Comparison of ENCODE assay signal across 8 cellular contexts in the genomic region with DNA sequence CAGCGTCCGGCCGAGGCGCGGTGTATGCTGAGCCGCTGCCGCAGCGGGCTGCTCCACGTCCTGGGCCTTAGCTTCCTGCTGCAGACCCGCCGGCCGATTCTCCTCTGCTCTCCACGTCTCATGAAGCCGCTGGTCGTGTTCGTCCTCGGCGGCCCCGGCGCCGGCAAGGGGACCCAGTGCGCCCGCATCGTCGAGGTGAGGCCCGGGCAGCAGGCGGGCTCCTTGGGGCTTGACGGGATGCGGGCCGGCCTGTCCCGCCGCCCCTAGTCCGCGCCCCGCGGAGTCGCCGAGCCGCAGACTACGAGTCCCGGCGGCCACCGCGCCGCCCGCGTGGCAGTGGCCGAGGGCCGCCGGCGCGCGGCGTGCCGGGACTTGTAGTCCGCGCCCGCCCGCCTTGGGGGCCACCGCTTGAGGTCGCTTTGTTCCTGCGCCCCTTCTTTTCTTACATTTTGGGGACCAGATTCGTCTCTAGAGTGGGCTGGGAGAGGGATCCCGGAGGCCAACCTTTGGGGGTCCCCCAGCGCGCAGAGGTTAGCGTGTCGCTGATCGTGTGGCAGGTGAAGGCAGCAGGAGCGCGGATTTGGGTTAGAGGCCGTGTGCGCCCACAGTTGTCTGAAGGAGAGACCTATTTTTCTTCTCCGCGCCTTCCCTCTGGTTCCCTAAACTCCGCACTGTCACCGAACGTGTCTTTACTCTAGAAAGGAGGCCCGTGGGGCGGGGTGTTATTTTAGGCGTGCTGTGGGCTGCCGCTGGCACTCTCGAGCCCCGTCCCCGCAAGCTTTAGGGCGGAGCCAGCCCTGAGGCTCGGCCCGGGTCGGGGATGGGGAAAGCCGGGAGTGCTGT. TPM values are rescaled to one million over a fixed set of nuclear protein-coding genes. Genes with fewer than 3 reads are reported as not detected.
A peak's percentile ranks its signal among the peaks of the same experiment; 100 is the strongest.
DNase-seq lines count a peak whose midpoint lies in the region; ATAC-seq and TF ChIP-seq lines count a peak whose summit lies in the region.

No MANE protein-coding gene starts in this region.

- H3K36me3 ChIP-seq in iPS DF 6.9 (ENCODE audit: control insufficient read depth, insufficient read depth, low read length) (no peaks in the 10 kb centered on the region), gastrocnemius medialis (no peaks in the 10 kb centered on the region)

- H3K4me1 ChIP-seq in iPS DF 6.9 (ENCODE audit: control insufficient read depth, insufficient read depth, low read length) (no peaks in the 10 kb centered on the region), gastrocnemius medialis (peaks cover 28 to 39% of the 10 kb centered on the region in 2 donors)

- no CpG with 5 or more reads among the region's 90 CpGs for WGBS in iPS DF 6.9 (ENCODE audit: insufficient coverage, insufficient read length)

- H3K4me3 ChIP-seq in astrocyte of the cerebellum (ENCODE audit: low read depth, low read length) (peak overlapping the region; percentile 90), iPS DF 6.9 (ENCODE audit: low read length) (peak overlapping the region; percentile 68), gastrocnemius medialis (peak overlapping the region; percentile 72 to 99 (median 92))

- H3K4me1 Mint-ChIP-seq in T-helper 2 cell treated with Interferon-gamma antibody and Interleukin-4, amounts not matched to agents 5 μg/mL and 100 μg/mL, for 36 hours (ENCODE audit: low read depth), result peaks cover 14% of the 10 kb centered on the region

- peak; percentile 90 for ATAC-seq in HG02642 (IDR thresholded peaks at IDR 0.05; ENCODE audit: poor library complexity, unreplicated experiment)
- ATAC-seq in gastrocnemius medialis, result peak; percentile 90 to 92

- H3K9me3 Mint-ChIP-seq in T-helper 2 cell treated with Interferon-gamma antibody and Interleukin-4, amounts not matched to agents 5 μg/mL and 100 μg/mL, for 36 hours, result no peaks in the 10 kb centered on the region

- peak overlapping the region; percentile 94 for H3K27ac Mint-ChIP-seq in T-helper 2 cell treated with Interferon-gamma antibody and Interleukin-4, amounts not matched to agents 5 μg/mL and 100 μg/mL, for 36 hours

- peak; percentile 73 to 76 for TF ChIP-seq POLR2A in gastrocnemius medialis (IDR thresholded peaks at IDR 0.05)

- TF ChIP-seq CTCF in astrocyte of the cerebellum (IDR thresholded peaks at IDR 0.05; ENCODE audit: low read depth, low read length, missing control alignments) (peak; percentile 18), gastrocnemius medialis (IDR thresholded peaks at IDR 0.05 in 4 of 5, conservative IDR thresholded peaks at IDR 0.05 in 1 of 5) (peak in 2 of 5 experiments; percentile 40 to 46)

- DNase-seq in NCI-H1417 (lab: John Stamatoyannopoulos, UW) (peak; percentile 84 to 93 (median 88)), NCI-H1417 treated with DMSO at 0.1 percent for 48 hours (lab: John Stamatoyannopoulos, UW) (no peak), NCI-H1092 (lab: John Stamatoyannopoulos, UW) (peak; percentile 35), astrocyte of the cerebellum (ENCODE audit: low read depth) (peak; percentile 37), iPS DF 6.9 (ENCODE audit: low read depth, low spot score) (peak; percentile 47), gastrocnemius medialis (peak; percentile 65 to 83)
- DNase-seq in T-helper 2 cell treated with Interferon-gamma antibody and Interleukin-4, amounts not matched to agents 5 μg/mL and 100 μg/mL, for 36 hours (ENCODE audit: low spot score), result peak; percentile 81

- in situ Hi-C loops in astrocyte of the cerebellum (cut with HindIII; ENCODE audit: low sequenced_read_pairs) (no loop called here), gastrocnemius medialis (cut with MboI; ENCODE audit: low sequenced_read_pairs in 4 of 4) (loop anchor here in 2 of 4 donors (25.0 kb wide), 1 partner anchor 147 kb away; the partner anchor contains the start of gene PDZK1IP1 (in 2 of the 2))

- intact Hi-C loops in gastrocnemius medialis (cut with DNase I; ENCODE audit: low total_unique reads), result loop anchor here (1.0 to 5.0 kb wide), 3 partner anchors 20 to 157 kb away; partner anchors contain the start of genes PDZK1IP1 and STIL

- H3K27me3 ChIP-seq in iPS DF 6.9 (ENCODE audit: control insufficient read depth, insufficient read depth, low read length) (no peaks in the 10 kb centered on the region), gastrocnemius medialis (no peaks in the 10 kb centered on the region)

- H3K27me3 Mint-ChIP-seq in T-helper 2 cell treated with Interferon-gamma antibody and Interleukin-4, amounts not matched to agents 5 μg/mL and 100 μg/mL, for 36 hours (ENCODE audit: low read depth), result no peaks in the 10 kb centered on the region

- H3K27ac ChIP-seq in iPS DF 6.9 (ENCODE audit: low read length) (no peak overlapping the region), gastrocnemius medialis (peak overlapping the region; percentile 93 to 100 (median 98))

- H3K4me3 Mint-ChIP-seq in T-helper 2 cell treated with Interferon-gamma antibody and Interleukin-4, amounts not matched to agents 5 μg/mL and 100 μg/mL, for 36 hours, result peak overlapping the region; percentile 94

- H3K9me3 ChIP-seq in iPS DF 6.9 (ENCODE audit: control insufficient read depth, insufficient read depth, low read length), result no peaks in the 10 kb centered on the region
- no peaks in the 10 kb centered on the region for H3K9me3 ChIP-seq in gastrocnemius medialis

- H3K36me3 Mint-ChIP-seq in T-helper 2 cell treated with Interferon-gamma antibody and Interleukin-4, amounts not matched to agents 5 μg/mL and 100 μg/mL, for 36 hours (ENCODE audit: low read depth), result peaks cover 1% of the 10 kb centered on the region

RNA-seq across cellular contexts. Expression of gene CMPK1, which starts 0.6 kb away (rescaled TPM):
- 10 to 100 TPM; 70.7 to 98.7 (median 88.3) TPM for total RNA-seq in gastrocnemius medialis

RNA-seq across cellular contexts. Expression of gene STIL, which starts 20.2 kb away (rescaled TPM):
- total RNA-seq in gastrocnemius medialis, result 1 to 10 TPM in 1 of 4 donors, under 1 TPM in 3; 0.33 to 1.1 (median 0.63) TPM
